19 cellular contexts compared by ENCODE assay signal in the genomic region with DNA sequence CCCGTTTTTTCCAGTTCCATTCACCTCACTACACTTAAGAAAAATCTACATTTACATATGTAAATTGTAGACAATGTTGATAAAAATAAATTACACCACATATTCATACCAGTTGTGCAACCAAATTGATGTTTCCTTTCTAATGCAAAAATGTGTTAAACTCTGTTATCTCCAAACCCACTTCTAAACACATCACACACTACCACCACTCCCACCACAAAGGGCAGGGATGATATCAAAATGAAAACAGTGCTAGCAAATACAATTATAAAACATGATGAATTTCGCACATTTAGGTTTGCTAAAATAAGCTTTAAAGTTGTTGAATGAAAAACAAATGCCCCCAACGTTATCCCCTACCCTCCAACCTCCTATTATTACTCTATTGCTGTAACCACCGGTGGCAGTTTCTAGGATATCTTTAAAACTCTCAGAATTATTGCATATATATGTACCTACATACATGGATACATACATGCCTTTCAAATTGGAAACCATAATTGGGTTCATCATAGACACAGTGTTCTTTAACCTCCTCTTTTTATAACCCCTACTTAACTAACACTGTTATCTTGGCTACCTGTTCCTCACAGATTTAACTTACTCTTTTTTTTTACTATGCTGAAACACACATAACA. TPM values are rescaled to one million over a fixed set of nuclear protein-coding genes. Genes with fewer than 3 reads are reported as not detected.
DNase-seq lines count a peak whose midpoint lies in the region; ATAC-seq and TF ChIP-seq lines count a peak whose summit lies in the region.
"Had no signal": no experiment of that assay in that cellular context is flagged by ENCODE, and none has a peak within 500 bp of the region (broad histone marks: within the 10 kb centered on the region; RNA-seq: fewer than 3 reads in every experiment).

No MANE protein-coding gene starts in this region.

- H3K4me1 ChIP-seq in mucosa of descending colon (ENCODE audit: low read depth), result peaks cover 26% of the 10 kb centered on the region
- H3K4me1 ChIP-seq: foreskin keratinocyte had no signal

- no peaks in the 10 kb centered on the region for H3K27me3 Mint-ChIP-seq in activated CD4-positive, alpha-beta T cell treated with anti-CD3 and anti-CD28 coated beads for 36 hours
- no peaks in the 10 kb centered on the region for H3K27me3 Mint-ChIP-seq in activated naive CD4-positive, alpha-beta T cell treated with anti-CD3 and anti-CD28 coated beads, Interleukin-2, amount 50 U/mL, for 24 hours
- H3K27me3 Mint-ChIP-seq: B cell; stimulated activated memory B cell treated with anti-CD40 and anti-IgM and Interleukin-4, amounts not matched to agents 10 μg/mL and 1 μg/mL and 100 μg/mL, for 72 hours had no signal

- H3K27ac Mint-ChIP-seq in activated CD4-positive, alpha-beta T cell treated with anti-CD3 and anti-CD28 coated beads for 36 hours, result peak overlapping the region; percentile 79
- H3K27ac Mint-ChIP-seq in activated naive CD4-positive, alpha-beta T cell treated with anti-CD3 and anti-CD28 coated beads, Interleukin-2, amount 50 U/mL, for 24 hours, result peak overlapping the region; percentile 92
- H3K27ac Mint-ChIP-seq: B cell; stimulated activated memory B cell treated with anti-CD40 and anti-IgM and Interleukin-4, amounts not matched to agents 10 μg/mL and 1 μg/mL and 100 μg/mL, for 72 hours had no signal

- peaks cover 79% of the 10 kb centered on the region for H3K4me1 Mint-ChIP-seq in activated CD4-positive, alpha-beta T cell treated with anti-CD3 and anti-CD28 coated beads for 36 hours
- H3K4me1 Mint-ChIP-seq in activated naive CD4-positive, alpha-beta T cell treated with anti-CD3 and anti-CD28 coated beads, Interleukin-2, amount 50 U/mL, for 24 hours, result peaks cover 83% of the 10 kb centered on the region

- peak overlapping the region; percentile 21 for H3K4me3 Mint-ChIP-seq in activated CD4-positive, alpha-beta T cell treated with anti-CD3 and anti-CD28 coated beads for 36 hours
- H3K4me3 Mint-ChIP-seq in activated naive CD4-positive, alpha-beta T cell treated with anti-CD3 and anti-CD28 coated beads, Interleukin-2, amount 50 U/mL, for 24 hours, result peak overlapping the region; percentile 72
- H3K4me3 Mint-ChIP-seq: B cell; neural crest cell; stimulated activated memory B cell treated with anti-CD40 and anti-IgM and Interleukin-4, amounts not matched to agents 10 μg/mL and 1 μg/mL and 100 μg/mL, for 72 hours had no signal

- POLR2A ChIA-PET in activated CD4-positive, alpha-beta T cell treated with anti-CD3 and anti-CD28 coated beads for 36 hours (lab: Charles Lee), result interaction anchor here (0.6 kb wide), 1 partner anchor 21 kb away, joined by 3 read pairs; a partner anchor contains a TSS

- ATAC-seq in activated CD4-positive, alpha-beta T cell treated with anti-CD3 and anti-CD28 coated beads for 36 hours, result peak; percentile 60
- peak; percentile 23 for ATAC-seq in mucosa of descending colon
- ATAC-seq: foreskin keratinocyte; stimulated activated memory B cell treated with anti-CD40 and anti-IgM and Interleukin-4, amounts not matched to agents 10 μg/mL and 1 μg/mL and 100 μg/mL, for 72 hours had no signal

- CTCF ChIA-PET in activated CD4-positive, alpha-beta T cell treated with anti-CD3 and anti-CD28 coated beads for 36 hours (lab: Charles Lee), result no interaction called here

- intact Hi-C loops in activated CD4-positive, alpha-beta T cell treated with anti-CD3 and anti-CD28 coated beads for 36 hours (cut with DNase I, micrococcal nuclease), result loop anchor here in 1 of 2 experiments (2.0 kb wide), 1 partner anchor 20 kb away; no protein-coding TSS in a partner anchor
- intact Hi-C loops in mucosa of descending colon (cut with DNase I, micrococcal nuclease), result no loop called here

- H3K36me3 Mint-ChIP-seq in activated CD4-positive, alpha-beta T cell treated with anti-CD3 and anti-CD28 coated beads for 36 hours (ENCODE audit: low read depth), result peaks cover 30% of the 10 kb centered on the region
- H3K36me3 Mint-ChIP-seq in activated naive CD4-positive, alpha-beta T cell treated with anti-CD3 and anti-CD28 coated beads, Interleukin-2, amount 50 U/mL, for 24 hours, result peaks cover 9% of the 10 kb centered on the region
- H3K36me3 Mint-ChIP-seq: stimulated activated memory B cell treated with anti-CD40 and anti-IgM and Interleukin-4, amounts not matched to agents 10 μg/mL and 1 μg/mL and 100 μg/mL, for 72 hours had no signal

- no peaks in the 10 kb centered on the region for H3K9me3 ChIP-seq in mucosa of descending colon

- no peak overlapping the region for H3K4me3 ChIP-seq in Jurkat, Clone E6-1 (ENCODE audit: low read length)
- H3K4me3 ChIP-seq in mucosa of descending colon, result no peak overlapping the region
- H3K4me3 ChIP-seq: coronary artery had no signal

- H3K36me3 ChIP-seq in mucosa of descending colon (ENCODE audit: low read depth), result no peaks in the 10 kb centered on the region

- DNase-seq in activated CD4-positive, alpha-beta T cell treated with anti-CD3 and anti-CD28 coated beads for 36 hours, result peak; percentile 61
- DNase-seq in activated CD4-positive, alpha-beta T cell treated with anti-CD3 and anti-CD28 coated beads for 1 hour, result no peak
- peak; percentile 72 for DNase-seq in Jurkat, Clone E6-1 (ENCODE audit: low read depth, low spot score)
- DNase-seq in mucosa of descending colon, result no peak
- DNase-seq in Kasumi-1 (lab: John Stamatoyannopoulos, UW), result no peak
- DNase-seq in DMS153 (lab: John Stamatoyannopoulos, UW), result no peak
- DNase-seq in pons (ENCODE audit: low spot score), result no peak
- DNase-seq: 8988T; activated effector memory CD4-positive, alpha-beta T cell treated with anti-CD3 and anti-CD28 coated beads, Interleukin-2, amount 50 U/mL, for 16 hours; DMS53; foreskin keratinocyte; mesendoderm; NCI-H1417; trophoblast cell had no signal

- TF ChIP-seq CTCF in mucosa of descending colon (IDR thresholded peaks at IDR 0.05), result no peak

- no peaks in the 10 kb centered on the region for H3K9me3 Mint-ChIP-seq in activated CD4-positive, alpha-beta T cell treated with anti-CD3 and anti-CD28 coated beads for 36 hours (ENCODE audit: low read depth)
- H3K9me3 Mint-ChIP-seq in activated naive CD4-positive, alpha-beta T cell treated with anti-CD3 and anti-CD28 coated beads, Interleukin-2, amount 50 U/mL, for 24 hours, result no peaks in the 10 kb centered on the region
- H3K9me3 Mint-ChIP-seq: stimulated activated memory B cell treated with anti-CD40 and anti-IgM and Interleukin-4, amounts not matched to agents 10 μg/mL and 1 μg/mL and 100 μg/mL, for 72 hours had no signal

RNA-seq across cellular contexts. Expression of a gene that starts 21.4 kb away (rescaled TPM):
- total RNA-seq in activated CD4-positive, alpha-beta T cell treated with anti-CD3 and anti-CD28 coated beads for 36 hours, result 10 to 100 TPM; 28.1 to 36.0 TPM
- 50.4 TPM for polyA plus RNA-seq in Jurkat, Clone E6-1 (2012; ENCODE audit: insufficient read depth, insufficient read length)
- total RNA-seq in mucosa of descending colon, result 100 to 1,000 TPM in 2 of 3 donors, 10 to 100 TPM in 1; 66.6 to 153 (median 126) TPM

Comparison
In these comparisons a context has a peak if more than half of its experiments do, and no peak if none do; other contexts are left out.
1. DNase-seq: peak in activated CD4-positive, alpha-beta T cell treated with anti-CD3 and anti-CD28 coated beads for 36 hours (single experiment) and Jurkat, Clone E6-1 (single experiment); none in activated CD4-positive, alpha-beta T cell treated with anti-CD3 and anti-CD28 coated beads for 1 hour (single experiment), mucosa of descending colon (0 of 3), Kasumi-1 (0 of 2), DMS153 (single experiment) and pons (single experiment).